In the genomic region with DNA sequence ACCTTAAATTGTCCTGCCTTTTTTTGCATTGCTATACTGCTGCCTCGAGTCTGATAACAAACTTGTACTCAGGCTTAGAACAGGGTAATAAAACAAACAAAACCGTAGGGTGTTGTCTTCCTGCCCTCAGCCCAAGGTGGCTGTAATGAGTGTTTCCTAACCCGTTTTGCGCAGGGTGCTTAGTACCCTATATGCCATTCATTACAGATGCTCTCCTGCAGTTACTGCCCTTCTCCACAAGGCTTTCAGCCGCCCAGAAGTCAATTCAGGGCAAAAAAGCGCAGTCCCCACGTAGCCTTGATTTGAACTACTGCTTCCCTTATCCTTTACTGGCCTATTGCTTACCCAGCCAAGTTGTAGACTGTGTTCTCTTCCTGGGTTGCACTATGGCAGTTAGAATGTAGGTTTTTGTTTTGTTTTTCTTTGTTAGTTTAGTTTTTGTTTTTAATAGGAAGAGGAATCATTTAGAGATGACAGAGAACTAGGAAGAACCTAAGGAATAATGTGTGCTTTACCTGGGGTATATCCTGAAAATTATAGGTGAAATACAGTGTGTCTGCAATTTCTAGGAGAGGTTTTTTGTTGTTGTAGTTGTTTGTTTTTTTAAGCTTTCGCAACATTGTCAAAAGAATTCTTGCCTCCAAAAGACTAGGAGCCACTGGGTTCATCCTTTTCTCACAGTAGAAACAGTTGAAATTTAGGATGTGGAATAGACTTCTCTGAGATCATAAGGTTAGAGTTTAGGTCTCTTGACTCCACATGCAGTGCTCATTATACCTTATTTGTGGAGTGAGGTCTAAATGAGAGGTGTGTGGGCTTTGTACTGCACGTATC, we compare ENCODE assay signal across 8 cellular contexts. TPM values are rescaled to one million over a fixed set of nuclear protein-coding genes. Genes with fewer than 3 reads are reported as not detected.
DNase-seq lines count a peak whose midpoint lies in the region; ATAC-seq, FAIRE-seq and TF ChIP-seq lines count a peak whose summit lies in the region.

No MANE protein-coding gene starts in this region.

- no peak for TF ChIP-seq POLR2A in transverse colon (IDR thresholded peaks at IDR 0.05)

- peak overlapping the region; percentile 86 for H3K27ac Mint-ChIP-seq in Caco-2 (ENCODE audit: unreplicated experiment)

- 15 to 18% methylated on average over 9 of the region's 9 CpGs for WGBS in transverse colon (ENCODE audit: low coverage in 1 of 2), 2 donors

- no peaks in the 10 kb centered on the region for H3K27me3 Mint-ChIP-seq in Caco-2 (ENCODE audit: insufficient read depth, unreplicated experiment)

- no peak for TF ChIP-seq EP300 in transverse colon (IDR thresholded peaks at IDR 0.05; ENCODE audit: low read depth)

- DNase-seq in Caco-2, result peak; percentile 67
- peak; percentile 64 for DNase-seq in RCC 7860 (ENCODE audit: low spot score)
- peak; percentile 38 for DNase-seq in activated T-helper 1 cell treated with Interleukin-2 at 50 U/mL for 16 hours (ENCODE audit: low read depth)
- peak; percentile 85 for DNase-seq in fibroblast of villous mesenchyme (ENCODE audit: low read depth)
- no peak for DNase-seq in omental fat pad (ENCODE audit: low spot score)
- DNase-seq in transverse colon, result peak; percentile 59

- H3K4me3 Mint-ChIP-seq in Caco-2 (ENCODE audit: unreplicated experiment), result peak overlapping the region; percentile 85

- H3K4me1 Mint-ChIP-seq in Caco-2 (ENCODE audit: low read depth, unreplicated experiment), result peaks cover 28% of the 10 kb centered on the region

- H3K9me3 ChIP-seq in Caco-2 (no peaks in the 10 kb centered on the region), transverse colon (no peaks in the 10 kb centered on the region)

- peak; percentile 60 for FAIRE-seq in RCC 7860 (lab: Jason Lieb, UNC)

- H3K36me3 Mint-ChIP-seq in Caco-2 (ENCODE audit: insufficient read depth, unreplicated experiment), result peaks cover 59% of the 10 kb centered on the region

- POLR2A ChIA-PET in Caco-2 (lab: Charles Lee), result interaction anchor here (0.6 to 1.9 kb wide), 2 partner anchors 24 to 42 kb away, joined by 3 to 7 read pairs; no protein-coding TSS in a partner anchor

- intact Hi-C loops in Caco-2 (cut with micrococcal nuclease; ENCODE audit: unreplicated experiment), result no loop called here
- intact Hi-C loops in transverse colon (cut with DNase I; ENCODE audit: low total_unique reads), result no loop called here

- no peaks in the 10 kb centered on the region; the same call in 1 of the 2 replicates for H3K36me3 ChIP-seq in Caco-2 (ENCODE audit: control insufficient read depth, insufficient read depth, low read length)
- peaks cover 0 to 18% (median 2%) of the 10 kb centered on the region in 4 donors for H3K36me3 ChIP-seq in transverse colon

- TSS peak; percentile 50 for BruUV-seq in Caco-2 (replicated peaks; lab: Mats Ljungman, UMichigan)

- CTCF ChIA-PET in Caco-2 (lab: Charles Lee), result interaction anchor here (0.9 kb wide), 1 partner anchor 24 kb away, joined by 3 read pairs; no protein-coding TSS in a partner anchor

- H3K4me3 ChIP-seq in Caco-2 (ENCODE audit: low read depth, low read length) (peak overlapping the region; percentile 72), fibroblast of villous mesenchyme (ENCODE audit: low read depth, low read length) (peak overlapping the region; percentile 95), transverse colon (peak overlapping the region; percentile 75 to 99 (median 92))

- H3K4me1 ChIP-seq in Caco-2 (peaks cover 22% of the 10 kb centered on the region), transverse colon (peaks cover 11 to 42% (median 27%) of the 10 kb centered on the region in 4 donors)

- peak overlapping the region; percentile 93 to 99 (median 96) for H3K27ac ChIP-seq in transverse colon

- TF ChIP-seq CTCF in Caco-2 (IDR thresholded peaks at IDR 0.05; ENCODE audit: insufficient read depth in 1 of 2, low read depth in 1 of 2, low read length in 1 of 2, severe bottlenecking in 1 of 2, unreplicated experiment in 1 of 2) (peak; percentile 53 to 61), fibroblast of villous mesenchyme (IDR thresholded peaks at IDR 0.05; ENCODE audit: insufficient read depth, low read depth, low read length) (peak; percentile 73), omental fat pad (IDR thresholded peaks at IDR 0.05) (no peak), transverse colon (IDR thresholded peaks at IDR 0.05) (peak; percentile 61 to 79 (median 65))

- no peaks in the 10 kb centered on the region for H3K9me3 Mint-ChIP-seq in Caco-2 (ENCODE audit: unreplicated experiment)

- in situ Hi-C loops in transverse colon (cut with MboI; ENCODE audit: low pct_ligation_motif_present in 1 of 4, low pct_unique_long_range_greater_than_20kb in 1 of 4, low sequenced_read_pairs in 3 of 4), result no loop called here

- no peaks in the 10 kb centered on the region for H3K27me3 ChIP-seq in Caco-2 (replicated peaks; ENCODE audit: control insufficient read depth, insufficient read depth, low read length)
- H3K27me3 ChIP-seq in transverse colon, result no peaks in the 10 kb centered on the region

- ATAC-seq in GM19395 (IDR thresholded peaks at IDR 0.05; ENCODE audit: unreplicated experiment), result peak; percentile 67
- ATAC-seq in HG03521 (IDR thresholded peaks at IDR 0.05; ENCODE audit: unreplicated experiment), result peak; percentile 55
- ATAC-seq in omental fat pad (ENCODE audit: low FRiP score), result peak; percentile 57

RNA-seq across cellular contexts. Expression of a gene that starts 1.3 kb away (rescaled TPM):
- total RNA-seq in Caco-2 (2022) (43.8 and 49.5 TPM in 2 replicates), fibroblast of villous mesenchyme (45.3 and 49.6 TPM in 2 replicates), omental fat pad (10 to 100 TPM; 31.6 to 63.8 (median 37.9) TPM), transverse colon (10 to 100 TPM; 29.9 to 93.5 (median 38.1) TPM)

RNA-seq across cellular contexts. Expression of a gene that starts 1.4 kb away (rescaled TPM):
- 3.0 and 4.3 TPM in 2 replicates for total RNA-seq in Caco-2 (2022)
- total RNA-seq in fibroblast of villous mesenchyme, result 4.7 and 6.1 TPM in 2 replicates
- total RNA-seq in omental fat pad, result 1 to 10 TPM; 3.1 to 4.9 (median 3.8) TPM
- 1 to 10 TPM in 2 of 4 donors, under 1 TPM in 2; 0.20 to 2.5 (median 1.6) TPM for total RNA-seq in transverse colon

RNA-seq across cellular contexts. Expression of a gene that starts 41.3 kb away (rescaled TPM):
- total RNA-seq in Caco-2 (2022), result 43.9 and 49.1 TPM in 2 replicates
- 16.4 and 21.6 TPM in 2 replicates for total RNA-seq in fibroblast of villous mesenchyme
- 10 to 100 TPM; 14.8 to 21.8 (median 16.6) TPM for total RNA-seq in omental fat pad
- total RNA-seq in transverse colon, result 1,000 to 10,000 TPM in 2 of 4 donors, 100 to 1,000 TPM in 2; 233 to 1,489 (median 1,023) TPM

RNA-seq across cellular contexts. Expression of a gene that starts 57.3 kb away (rescaled TPM):
- total RNA-seq in Caco-2 (2022), result 2.5 and 2.6 TPM in 2 replicates
- under 0.01 TPM in 1 of 2 replicates, not detected in the other for total RNA-seq in fibroblast of villous mesenchyme
- not detected for total RNA-seq in omental fat pad
- 1 to 10 TPM; 1.2 to 6.5 (median 3.5) TPM for total RNA-seq in transverse colon

Comparison
In these comparisons a context has a peak if more than half of its experiments do, and no peak if none do; other contexts are left out.
1. CTCF ChIP-seq: peak in Caco-2 (2 of 2), fibroblast of villous mesenchyme (single experiment) and transverse colon (5 of 5); none in omental fat pad (0 of 3).
2. Peak in every context shown above with its lines, with median percentiles within 50 percentile points of each other: H3K4me3 ChIP-seq and ATAC-seq.